ENCODE assay signal across 8 cellular contexts in genomic region chr6:26217714-26218075, GRCh38.
DNase-seq lines count a peak whose midpoint lies in the region; ATAC-seq, FAIRE-seq and TF ChIP-seq lines count a peak whose summit lies in the region.

No MANE protein-coding gene starts in this region.

- WGBS in H1 (ENCODE audit: extremely low coverage in 1 of 2, insufficient coverage in 1 of 2, insufficient read length in 1 of 2, insufficient replicate concordance in 2 of 2, low coverage in 1 of 2, low lambda C conversion rate in 2 of 2, missing lambda C conversion rate in 1 of 2), 2 experiments = 3% methylated on average over 10 of the region's 10 CpGs; no CpG with 5 or more reads in 1 of the 2 experiments
- WGBS in pancreas, 2 donors = 11 to 13% methylated on average over 10 of the region's 10 CpGs

- ATAC-seq in pancreas (no peak), HG02885 (IDR thresholded peaks at IDR 0.05; ENCODE audit: poor library complexity, unreplicated experiment) (no peak), HG02571 (IDR thresholded peaks at IDR 0.05; ENCODE audit: unreplicated experiment) (no peak)

- peak overlapping the region; percentile 97 for H3K27ac ChIP-seq in H1 (ENCODE audit: low read depth, low read length)
- H3K27ac ChIP-seq in pancreas = peak overlapping the region; percentile 37 to 83 (median 79)

- intact Hi-C loops in pancreas (cut with DNase I) = no loop called here

- H3K18ac ChIP-seq in H1 (ENCODE audit: extremely low read depth, low read length) = no peak overlapping the region

- peak overlapping the region; percentile 57 for H4K5ac ChIP-seq in H1 (ENCODE audit: insufficient read length, low read depth, low read length)

- no peak for TF ChIP-seq RAD21 in H1 (IDR thresholded peaks at IDR 0.05 in 1 of 2, conservative IDR thresholded peaks at IDR 0.05 in 1 of 2; ENCODE audit: low read depth in 2 of 2, low read length in 2 of 2)

- H2BK20ac ChIP-seq in H1 (ENCODE audit: low read length) = no peak overlapping the region

- H2BK15ac ChIP-seq in H1 (ENCODE audit: low read length) = no peak overlapping the region

- no peaks in the 10 kb centered on the region for H3K27me3 ChIP-seq in GM06990 (replicated peaks; ENCODE audit: control insufficient read depth, insufficient read depth, low read length)
- no peaks in the 10 kb centered on the region for H3K27me3 ChIP-seq in H1 (replicated peaks in 1 of 4; ENCODE audit: control insufficient read depth in 3 of 4, extremely low read depth in 1 of 4, insufficient read depth in 3 of 4, low read length in 3 of 4)
- H3K27me3 ChIP-seq in pancreas = peaks cover 11 to 71% (median 16%) of the 10 kb centered on the region in 4 donors

- no peak overlapping the region for H2AK5ac ChIP-seq in H1 (ENCODE audit: low read depth, low read length)

- H2AFZ ChIP-seq in H1 (ENCODE audit: low read length) = no peak overlapping the region

- H2BK12ac ChIP-seq in H1 (ENCODE audit: low read depth, low read length) = no peak overlapping the region; the same call in 1 of the 2 replicates

- H3K9me3 ChIP-seq in H1 (ENCODE audit: insufficient read depth in 2 of 2, low read depth in 1 of 2, low read length in 1 of 2) (no peaks in the 10 kb centered on the region), pancreas (no peaks in the 10 kb centered on the region)

- peak overlapping the region; percentile 78 to 95 for H3K4me2 ChIP-seq in H1 (ENCODE audit: insufficient read depth in 1 of 2, low read depth in 2 of 2, low read length in 2 of 2)

- no peak overlapping the region for H4K91ac ChIP-seq in H1 (replicated peaks; ENCODE audit: insufficient read length, low read length)

- TF ChIP-seq POLR2A in H1 (IDR thresholded peaks at IDR 0.05; ENCODE audit: control extremely low read depth in 1 of 2, low read depth in 2 of 2, low read length in 2 of 2) = no peak

- H3K79me2 ChIP-seq in H1 (ENCODE audit: control insufficient read depth in 1 of 2, insufficient read depth in 2 of 2, low read length in 2 of 2) = no peaks in the 10 kb centered on the region

- no peak overlapping the region for H3K14ac ChIP-seq in H1 (ENCODE audit: insufficient read length)

- H3K36me3 ChIP-seq in GM06990 (ENCODE audit: control insufficient read depth, insufficient read depth, low read length) (no peaks in the 10 kb centered on the region), H1 (ENCODE audit: control insufficient read depth in 2 of 4, insufficient read depth in 4 of 4, low read length in 3 of 4) (no peaks in the 10 kb centered on the region), pancreas (no peaks in the 10 kb centered on the region)

- H3K4me1 ChIP-seq in H1 (replicated peaks in 1 of 4; ENCODE audit: control insufficient read depth in 3 of 4, insufficient read depth in 4 of 4, low read length in 3 of 4) = peaks cover 0 to 8% (median 1%) of the 10 kb centered on the region in 4 experiments; a peak in 5 of 7 replicates
- H3K4me1 ChIP-seq in pancreas = no peaks in the 10 kb centered on the region

- H2BK120ac ChIP-seq in H1 (replicated peaks; ENCODE audit: low read depth, low read length) = no peak overlapping the region

- H3K4ac ChIP-seq in H1 (replicated peaks; ENCODE audit: insufficient read length, low read depth, low read length) = no peak overlapping the region

- H3K23me2 ChIP-seq in H1 (ENCODE audit: low read depth, low read length) = peaks cover 10% of the 10 kb centered on the region

- TF ChIP-seq CTCF in GM06990 (IDR thresholded peaks at IDR 0.05; ENCODE audit: insufficient read depth, low read length, poor library complexity, severe bottlenecking) = no peak
- TF ChIP-seq CTCF in H1 (IDR thresholded peaks at IDR 0.05; ENCODE audit: control extremely low read depth in 1 of 3, insufficient read depth in 1 of 3, low read depth in 1 of 3, low read length in 3 of 3) = no peak
- no peak for TF ChIP-seq CTCF in pancreas (IDR thresholded peaks at IDR 0.05)

- TF ChIP-seq EP300 in H1 (IDR thresholded peaks at IDR 0.05; ENCODE audit: borderline replicate concordance in 1 of 2, low read depth in 2 of 2, low read length in 2 of 2) = no peak

- no peak overlapping the region; the same call in 1 of the 2 replicates for H2BK5ac ChIP-seq in H1 (ENCODE audit: low read depth, low read length)

- POLR2A ChIA-PET in H1 (lab: Charles Lee; ENCODE audit: partially characterized antibody) = interaction anchor here (1.2 to 40.4 kb wide), 25 partner anchors 3 to 1676 kb away, joined by 3 to 2731 read pairs (median 33); a partner anchor contains a TSS

- peak overlapping the region; percentile 28; the same call in 1 of the 2 replicates for H4K8ac ChIP-seq in H1 (ENCODE audit: extremely low read depth, insufficient read depth, low read length)

- H3K23ac ChIP-seq in H1 (ENCODE audit: insufficient read length) = no peak overlapping the region

- FAIRE-seq in H1 (lab: Jason Lieb, UNC) (no peak), pancreas (lab: Jason Lieb, UNC) (no peak)

- peak overlapping the region; percentile 62 for H3K4me3 ChIP-seq in GM06990 (replicated peaks; ENCODE audit: low read depth, low read length)
- peak overlapping the region; percentile 57 to 98 (median 90) for H3K4me3 ChIP-seq in H1 (ENCODE audit: extremely low read depth in 1 of 4, insufficient read depth in 2 of 4, low read depth in 3 of 4, low read length in 4 of 4)
- H3K4me3 ChIP-seq in pancreas = peak overlapping the region in 1 of 4 donors; percentile 35

- CTCF ChIA-PET in H1 (lab: Charles Lee; ENCODE audit: partially characterized antibody) = interaction anchor here (1.3 to 2.2 kb wide), 3 partner anchors 9 to 113 kb away, joined by 3 to 8 read pairs (median 4); no protein-coding TSS in a partner anchor

- no peaks in the 10 kb centered on the region for H3K79me1 ChIP-seq in H1 (ENCODE audit: low read depth, low read length)

- no peaks in the 10 kb centered on the region for H4K20me1 ChIP-seq in H1 (replicated peaks in 1 of 2; ENCODE audit: control insufficient read depth in 1 of 2, insufficient read depth in 2 of 2, low read length in 2 of 2)

- H3K9ac ChIP-seq in H1 (replicated peaks in 1 of 4; ENCODE audit: extremely low read depth in 1 of 4, low read depth in 3 of 4, low read length in 3 of 4) = peak overlapping the region; percentile 91 to 94 (median 94)

- peak overlapping the region; percentile 20 for H3K56ac ChIP-seq in H1 (replicated peaks; ENCODE audit: insufficient read length, low read depth, low read length)

- DNase-seq in GM06990 (ENCODE audit: extremely low read depth, insufficient read length) (peak; percentile 48), NCI-H2171 (lab: John Stamatoyannopoulos, UW) (peak; percentile 17), H1 (ENCODE audit: low read depth in 1 of 2, low spot score in 2 of 2) (no peak), pancreas (no peak), UCSD-AML1 (lab: John Stamatoyannopoulos, UW; ENCODE audit: unreplicated experiment) (no peak)
- no peak for DNase-seq in activated CD8-positive, alpha-beta memory T cell treated with anti-CD3 and anti-CD28 coated beads, Interleukin-2, amount 50 U/mL, for 48 hours

TF ChIP-seq in H1, 55 proteins besides CTCF, POLR2A, EP300 and RAD21 (continues in another document):
- no peak for TF ChIP-seq SIX5 (IDR thresholded peaks at IDR 0.05; ENCODE audit: low read depth, low read length)
- no peak for TF ChIP-seq HDAC6 (IDR thresholded peaks at IDR 0.05; ENCODE audit: low read depth, low read length)
- peak; percentile 15; the same call in 1 of the 2 replicates for TF ChIP-seq ATF2 (IDR thresholded peaks at IDR 0.05; ENCODE audit: low read length)
- 0 out of 2 replicates have a peak, but pooled peaks have one; percentile 19 for TF ChIP-seq POLR2AphosphoS5 (IDR thresholded peaks at IDR 0.05; ENCODE audit: low read depth, low read length)

Comparison
In these comparisons a context has a peak if more than half of its experiments do, and no peak if none do; other contexts are left out.
1. DNase-seq: peak in GM06990 (single experiment) and NCI-H2171 (single experiment); none in H1 (0 of 2), pancreas (0 of 6), UCSD-AML1 (single experiment) and activated CD8-positive, alpha-beta memory T cell treated with anti-CD3 and anti-CD28 coated beads, Interleukin-2, amount 50 U/mL, for 48 hours (single experiment).